Comparison of ENCODE assay signal across 9 cellular contexts in genomic region chr13:20197361-20197834, GRCh38. TPM values are rescaled to one million over a fixed set of nuclear protein-coding genes. Genes with fewer than 3 reads are reported as not detected.
DNase-seq lines count a peak whose midpoint lies in the region; ATAC-seq, FAIRE-seq and TF ChIP-seq lines count a peak whose summit lies in the region.
"Had no signal": no experiment of that assay in that cellular context is flagged by ENCODE, and none has a peak within 500 bp of the region (broad histone marks: within the 10 kb centered on the region; RNA-seq: fewer than 3 reads in every experiment).

No MANE protein-coding gene starts in this region.

- H3K9ac ChIP-seq in keratinocyte (ENCODE audit: control insufficient read depth, extremely low read depth, insufficient read depth, low read length), result no peak overlapping the region

- dilution Hi-C loops in keratinocyte (cut with MboI; ENCODE audit: extremely low pct_ligation_motif_present, low sequenced_read_pairs), result loop anchor here (25.0 kb wide), 2 partner anchors 190 to 290 kb away; no protein-coding TSS in a partner anchor

- H3K4me2 ChIP-seq in keratinocyte (ENCODE audit: control insufficient read depth, extremely low read depth, insufficient read depth, low read depth, low read length), result peak overlapping the region; percentile 7

- no peaks in the 10 kb centered on the region for H4K20me1 ChIP-seq in keratinocyte (ENCODE audit: control insufficient read depth, extremely low read depth, insufficient read depth, low read length)

- FAIRE-seq in GM12892 (lab: Jason Lieb, UNC), result peak; percentile 70
- FAIRE-seq in keratinocyte (lab: Jason Lieb, UNC), result peak; percentile 77

- peak; percentile 78 for TF ChIP-seq CTCF in astrocyte of the spinal cord (IDR thresholded peaks at IDR 0.05; ENCODE audit: low read depth, low read length)
- peak; percentile 66 to 69 (median 68) for TF ChIP-seq CTCF in keratinocyte (optimal IDR thresholded peaks at IDR 0.05 in 1 of 3, IDR thresholded peaks at IDR 0.05 in 1 of 3, conservative IDR thresholded peaks at IDR 0.05 in 1 of 3; ENCODE audit: extremely low read depth in 1 of 3, insufficient read depth in 2 of 3, low read length in 3 of 3)
- TF ChIP-seq CTCF in testis (IDR thresholded peaks at IDR 0.05), result peak; percentile 6 to 76 (median 33)

- H3K27ac ChIP-seq in keratinocyte (ENCODE audit: control insufficient read depth, insufficient read depth, low read length) (no peak overlapping the region), testis (no peak overlapping the region)
- H3K27ac ChIP-seq: SK-N-MC had no signal

- TF ChIP-seq POLR2A in GM12892 (IDR thresholded peaks at IDR 0.05; ENCODE audit: low read depth, low read length) (no peak), testis (IDR thresholded peaks at IDR 0.05) (no peak)

- H3K9me3 ChIP-seq in keratinocyte (ENCODE audit: control insufficient read depth, low read depth, low read length), result no peaks in the 10 kb centered on the region
- H3K9me3 ChIP-seq in testis, result no peaks in the 10 kb centered on the region

- intact Hi-C loops in testis (cut with DNase I; ENCODE audit: low total_unique reads), result no loop called here

- H3K9me1 ChIP-seq in keratinocyte (ENCODE audit: control insufficient read depth, extremely low read depth, insufficient read depth, low read length), result no peaks in the 10 kb centered on the region

- H3K27me3 ChIP-seq in keratinocyte (ENCODE audit: control insufficient read depth, extremely low read depth, insufficient read depth, low read length), result no peaks in the 10 kb centered on the region
- no peaks in the 10 kb centered on the region for H3K27me3 ChIP-seq in testis

- H3K79me2 ChIP-seq in keratinocyte (ENCODE audit: control insufficient read depth, insufficient read depth, low read length), result no peaks in the 10 kb centered on the region

- no peaks in the 10 kb centered on the region for H3K36me3 ChIP-seq in keratinocyte (ENCODE audit: control insufficient read depth in 2 of 2, extremely low read depth in 1 of 2, insufficient read depth in 2 of 2, low read length in 2 of 2)
- no peaks in the 10 kb centered on the region for H3K36me3 ChIP-seq in testis (ENCODE audit: low read depth, missing control alignments)

- H3K4me3 ChIP-seq in astrocyte of the spinal cord (ENCODE audit: low read depth, low read length) (no peak overlapping the region), keratinocyte (ENCODE audit: control insufficient read depth in 2 of 3, extremely low read depth in 1 of 3, insufficient read depth in 2 of 3, low read depth in 1 of 3, low read length in 3 of 3) (no peak overlapping the region), testis (no peak overlapping the region)
- H3K4me3 ChIP-seq: SK-N-MC had no signal

- WGBS in testis, 2 donors, result 10 to 14% methylated on average over 5 of the region's 5 CpGs

- no peak for ATAC-seq in GM21529 (IDR thresholded peaks at IDR 0.05; ENCODE audit: unreplicated experiment)
- ATAC-seq in GM21360 (IDR thresholded peaks at IDR 0.05; ENCODE audit: unreplicated experiment), result no peak

- DNase-seq in CD1c-positive myeloid dendritic cell (ENCODE audit: extremely low spot score) (peak; percentile 59), GM12892 (ENCODE audit: insufficient read length) (no peak), NCI-H2227 (lab: John Stamatoyannopoulos, UW; ENCODE audit: unreplicated experiment) (peak; percentile 41), astrocyte of the spinal cord (ENCODE audit: low read depth, low spot score) (peak; percentile 79), keratinocyte (ENCODE audit: low read depth, low spot score) (no peak), testis (peak; percentile 39)

- in situ Hi-C loops in astrocyte of the spinal cord (cut with HindIII; ENCODE audit: low sequenced_read_pairs), result loop anchor here (25.0 kb wide), 1 partner anchor 290 kb away; no protein-coding TSS in a partner anchor

- peaks cover 45% of the 10 kb centered on the region for H3K4me1 ChIP-seq in keratinocyte (ENCODE audit: control insufficient read depth, extremely low read depth, insufficient read depth, low read length)
- H3K4me1 ChIP-seq in testis, result peaks cover 4% of the 10 kb centered on the region

- H2AFZ ChIP-seq in keratinocyte (ENCODE audit: control insufficient read depth, low read length), result no peak overlapping the region

RNA-seq across cellular contexts. Expression of gene GJB2, which starts 4.7 kb away (rescaled TPM):
- polyA plus RNA-seq in GM12892 (2012; ENCODE audit: missing spikeins), result 0.15 TPM
- polyA plus RNA-seq in keratinocyte (364 to 604 TPM (median 374 TPM) in 3 replicates), testis (ENCODE audit: insufficient read depth, low read depth, low replicate concordance) (2.5 TPM)
- polyA plus RNA-seq in keratinocyte (2011; ENCODE audit: low read depth), result 198 TPM
- 333 and 385 TPM in 2 replicates for polyA plus RNA-seq in keratinocyte (2011; cell fraction: cytosol; rRNA removed)
- polyA plus RNA-seq in keratinocyte (2011; cell fraction: nucleus; rRNA removed), result 582 and 627 TPM in 2 replicates
- 265 and 800 TPM in 2 replicates for polyA plus RNA-seq in keratinocyte (2012; ENCODE audit: low replicate concordance)
- polyA minus RNA-seq in keratinocyte, result 246 to 619 TPM (median 333 TPM) in 3 replicates
- polyA minus RNA-seq in keratinocyte (2011; cell fraction: cytosol; rRNA and poly(A)+ RNA removed), result 223 TPM
- polyA minus RNA-seq in keratinocyte (2011; cell fraction: nucleus; rRNA and poly(A)+ RNA removed), result 156 and 373 TPM in 2 replicates
- total RNA-seq in testis, result 1 to 10 TPM; 2.9 to 3.1 TPM

RNA-seq across cellular contexts. Expression of gene GJB6, which starts 34.7 kb away (rescaled TPM):
- polyA plus RNA-seq in GM12892 (2012; ENCODE audit: missing spikeins), result not detected
- polyA plus RNA-seq in keratinocyte (6.1 to 13.6 TPM (median 11.2 TPM) in 3 replicates), testis (ENCODE audit: insufficient read depth, low read depth, low replicate concordance) (1.8 TPM)
- polyA plus RNA-seq in keratinocyte (2011; ENCODE audit: low read depth), result 68.8 TPM
- polyA plus RNA-seq in keratinocyte (2011; cell fraction: cytosol; rRNA removed), result 4.8 and 6.3 TPM in 2 replicates
- polyA plus RNA-seq in keratinocyte (2011; cell fraction: nucleus; rRNA removed), result 13.8 and 16.2 TPM in 2 replicates
- polyA plus RNA-seq in keratinocyte (2012; ENCODE audit: low replicate concordance), result 6.8 and 102 TPM in 2 replicates
- polyA minus RNA-seq in keratinocyte, result 2.7 to 9.4 TPM (median 6.4 TPM) in 3 replicates
- 1.7 TPM for polyA minus RNA-seq in keratinocyte (2011; cell fraction: cytosol; rRNA and poly(A)+ RNA removed)
- polyA minus RNA-seq in keratinocyte (2011; cell fraction: nucleus; rRNA and poly(A)+ RNA removed), result 4.7 and 9.6 TPM in 2 replicates
- total RNA-seq in testis, result 1 to 10 TPM; 1.4 to 1.7 TPM

RNA-seq across cellular contexts. Expression of gene GJA3, which starts 36.5 kb away (rescaled TPM):
- polyA plus RNA-seq in GM12892 (2012; ENCODE audit: missing spikeins), result 0.06 TPM
- polyA plus RNA-seq in keratinocyte (0.07 to 0.13 TPM (median 0.09 TPM) in 3 replicates), testis (ENCODE audit: insufficient read depth, low read depth, low replicate concordance) (1.7 TPM)
- polyA plus RNA-seq in keratinocyte (2011; ENCODE audit: low read depth), result 0.10 TPM
- polyA plus RNA-seq in keratinocyte (2011; cell fraction: cytosol; rRNA removed), result 0.10 and 0.11 TPM in 2 replicates
- 0.21 and 0.22 TPM in 2 replicates for polyA plus RNA-seq in keratinocyte (2011; cell fraction: nucleus; rRNA removed)
- polyA plus RNA-seq in keratinocyte (2012; ENCODE audit: low replicate concordance), result 0.13 and 0.17 TPM in 2 replicates
- 0.10 to 0.13 TPM in 2 of 3 replicates, not detected in the other for polyA minus RNA-seq in keratinocyte
- polyA minus RNA-seq in keratinocyte (2011; cell fraction: cytosol; rRNA and poly(A)+ RNA removed), result not detected
- 0.21 and 0.23 TPM in 2 replicates for polyA minus RNA-seq in keratinocyte (2011; cell fraction: nucleus; rRNA and poly(A)+ RNA removed)
- total RNA-seq in testis, result 10 to 100 TPM in 1 of 2 donors, 1 to 10 TPM in 1; 5.0 to 10.2 TPM

Comparison
In these comparisons a context has a peak if more than half of its experiments do, and no peak if none do; other contexts are left out.
1. DNase-seq: peak in CD1c-positive myeloid dendritic cell (single experiment), NCI-H2227 (single experiment), astrocyte of the spinal cord (single experiment) and testis (single experiment); none in GM12892 (single experiment) and keratinocyte (single experiment).
2. RNA of gene GJB2, which starts 4.7 kb away (polyA plus RNA-seq): 198 to 800 TPM in keratinocyte; 2.5 TPM in testis (single experiment); every median in the first group is over 10 times any median in the second.
3. Peak in every context shown above with its lines, with median percentiles within 50 percentile points of each other: CTCF ChIP-seq.